Comparison of ENCODE assay signal across 1 cellular context in genomic region chr2:121705958-121706357, GRCh38.
TF ChIP-seq lines count a peak whose summit lies in the region.

No MANE protein-coding gene starts in this region.

TF ChIP-seq in HepG2, 621 proteins besides CTCF, POLR2A, EP300 and RAD21 (continued from another document and continues in another):
- TF ChIP-seq ETV6 (CRISPR knock-in tag; conservative IDR thresholded peaks at IDR 0.05) (no peak), KAT2B (IDR thresholded peaks at IDR 0.05; ENCODE audit: borderline replicate concordance, low read depth, low read length) (no peak), ZNF383 (CRISPR knock-in tag; IDR thresholded peaks at IDR 0.05; ENCODE audit: borderline replicate concordance) (no peak), NFIC (IDR thresholded peaks at IDR 0.05; ENCODE audit: low read length) (peak; percentile 36; the same call in 1 of the 2 replicates), ZSCAN25 (CRISPR knock-in tag; IDR thresholded peaks at IDR 0.05) (no peak), POGZ (CRISPR knock-in tag; IDR thresholded peaks at IDR 0.05) (no peak), FLYWCH1 (CRISPR knock-in tag; IDR thresholded peaks at IDR 0.05) (no peak), ZNF441 (CRISPR knock-in tag; IDR thresholded peaks at IDR 0.05; ENCODE audit: borderline replicate concordance) (no peak), FOSL2 (CRISPR knock-in tag; IDR thresholded peaks at IDR 0.05) (peak; percentile 28; the same call in 1 of the 2 replicates), PCBP1 (IDR thresholded peaks at IDR 0.05; ENCODE audit: borderline replicate concordance, low read depth, low read length) (no peak), MTA3 (CRISPR knock-in tag; IDR thresholded peaks at IDR 0.05) (no peak), ZNF607 (CRISPR knock-in tag; IDR thresholded peaks at IDR 0.05; ENCODE audit: borderline replicate concordance) (no peak), HDAC2 (CRISPR knock-in tag; IDR thresholded peaks at IDR 0.05) (peak; percentile 39; the same call in 1 of the 2 replicates), NFATC3 (CRISPR knock-in tag; IDR thresholded peaks at IDR 0.05) (no peak), KMT2B (CRISPR knock-in tag; IDR thresholded peaks at IDR 0.05) (no peak), DNMT3B (CRISPR knock-in tag; conservative IDR thresholded peaks at IDR 0.05) (no peak), SUZ12 (IDR thresholded peaks at IDR 0.05; ENCODE audit: low read depth, low read length) (no peak), POGK (CRISPR knock-in tag; conservative IDR thresholded peaks at IDR 0.05) (no peak), ZNF660 (CRISPR knock-in tag; IDR thresholded peaks at IDR 0.05; ENCODE audit: borderline replicate concordance, low read depth) (no peak), GATA4 (IDR thresholded peaks at IDR 0.05; ENCODE audit: borderline replicate concordance, low read depth) (no peak), ZNF20 (CRISPR knock-in tag; IDR thresholded peaks at IDR 0.05) (no peak), ZKSCAN5 (CRISPR knock-in tag; IDR thresholded peaks at IDR 0.05) (no peak), FOXA3 (CRISPR knock-in tag; IDR thresholded peaks at IDR 0.05) (peak; percentile 16; the same call in 1 of the 2 replicates), ZNF230 (CRISPR knock-in tag; IDR thresholded peaks at IDR 0.05) (no peak), ZNF407 (CRISPR knock-in tag; IDR thresholded peaks at IDR 0.05; ENCODE audit: not compliant biosample characterization) (no peak), GATAD2A (CRISPR knock-in tag; IDR thresholded peaks at IDR 0.05) (0 out of 2 replicates have a peak, but pooled peaks have one; percentile 43), POLR2G (IDR thresholded peaks at IDR 0.05; ENCODE audit: low read depth, low read length) (no peak), ARID2 (CRISPR knock-in tag; IDR thresholded peaks at IDR 0.05; ENCODE audit: borderline replicate concordance) (no peak)
- TF ChIP-seq, protein P1, sequence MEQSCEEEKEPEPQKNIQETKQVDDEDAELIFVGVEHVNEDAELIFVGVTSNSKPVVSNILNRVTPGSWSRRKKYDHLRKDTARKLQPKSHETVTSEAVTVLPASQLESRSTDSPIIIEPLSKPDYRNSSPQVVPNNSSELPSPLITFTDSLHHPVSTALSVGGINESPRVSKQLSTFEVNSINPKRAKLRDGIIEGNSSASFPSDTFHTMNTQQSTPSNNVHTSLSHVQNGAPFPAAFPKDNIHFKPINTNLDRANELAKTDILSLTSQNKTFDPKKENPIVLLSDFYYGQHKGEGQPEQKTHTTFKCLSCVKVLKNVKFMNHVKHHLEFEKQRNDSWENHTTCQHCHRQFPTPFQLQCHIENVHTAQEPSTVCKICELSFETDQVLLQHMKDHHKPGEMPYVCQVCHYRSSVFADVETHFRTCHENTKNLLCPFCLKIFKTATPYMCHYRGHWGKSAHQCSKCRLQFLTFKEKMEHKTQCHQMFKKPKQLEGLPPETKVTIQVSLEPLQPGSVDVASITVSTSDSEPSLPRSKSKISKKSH (CRISPR knock-in tag; IDR thresholded peaks at IDR 0.05; ENCODE audit: borderline replicate concordance): no peak
- TF ChIP-seq, protein P2, sequence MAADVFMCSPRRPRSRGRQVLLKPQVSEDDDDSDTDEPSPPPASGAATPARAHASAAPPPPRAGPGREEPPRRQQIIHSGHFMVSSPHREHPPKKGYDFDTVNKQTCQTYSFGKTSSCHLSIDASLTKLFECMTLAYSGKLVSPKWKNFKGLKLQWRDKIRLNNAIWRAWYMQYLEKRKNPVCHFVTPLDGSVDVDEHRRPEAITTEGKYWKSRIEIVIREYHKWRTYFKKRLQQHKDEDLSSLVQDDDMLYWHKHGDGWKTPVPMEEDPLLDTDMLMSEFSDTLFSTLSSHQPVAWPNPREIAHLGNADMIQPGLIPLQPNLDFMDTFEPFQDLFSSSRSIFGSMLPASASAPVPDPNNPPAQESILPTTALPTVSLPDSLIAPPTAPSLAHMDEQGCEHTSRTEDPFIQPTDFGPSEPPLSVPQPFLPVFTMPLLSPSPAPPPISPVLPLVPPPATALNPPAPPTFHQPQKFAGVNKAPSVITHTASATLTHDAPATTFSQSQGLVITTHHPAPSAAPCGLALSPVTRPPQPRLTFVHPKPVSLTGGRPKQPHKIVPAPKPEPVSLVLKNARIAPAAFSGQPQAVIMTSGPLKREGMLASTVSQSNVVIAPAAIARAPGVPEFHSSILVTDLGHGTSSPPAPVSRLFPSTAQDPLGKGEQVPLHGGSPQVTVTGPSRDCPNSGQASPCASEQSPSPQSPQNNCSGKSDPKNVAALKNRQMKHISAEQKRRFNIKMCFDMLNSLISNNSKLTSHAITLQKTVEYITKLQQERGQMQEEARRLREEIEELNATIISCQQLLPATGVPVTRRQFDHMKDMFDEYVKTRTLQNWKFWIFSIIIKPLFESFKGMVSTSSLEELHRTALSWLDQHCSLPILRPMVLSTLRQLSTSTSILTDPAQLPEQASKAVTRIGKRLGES (CRISPR knock-in tag; IDR thresholded peaks at IDR 0.05; ENCODE audit: borderline replicate concordance): no peak
- TF ChIP-seq, protein P3, sequence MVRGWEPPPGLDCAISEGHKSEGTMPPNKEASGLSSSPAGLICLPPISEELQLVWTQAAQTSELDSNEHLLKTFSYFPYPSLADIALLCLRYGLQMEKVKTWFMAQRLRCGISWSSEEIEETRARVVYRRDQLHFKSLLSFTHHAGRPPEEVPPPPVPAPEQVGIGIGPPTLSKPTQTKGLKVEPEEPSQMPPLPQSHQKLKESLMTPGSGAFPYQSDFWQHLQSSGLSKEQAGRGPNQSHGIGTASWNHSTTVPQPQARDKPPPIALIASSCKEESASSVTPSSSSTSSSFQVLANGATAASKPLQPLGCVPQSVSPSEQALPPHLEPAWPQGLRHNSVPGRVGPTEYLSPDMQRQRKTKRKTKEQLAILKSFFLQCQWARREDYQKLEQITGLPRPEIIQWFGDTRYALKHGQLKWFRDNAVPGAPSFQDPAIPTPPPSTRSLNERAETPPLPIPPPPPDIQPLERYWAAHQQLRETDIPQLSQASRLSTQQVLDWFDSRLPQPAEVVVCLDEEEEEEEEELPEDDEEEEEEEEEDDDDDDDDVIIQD (CRISPR knock-in tag; IDR thresholded peaks at IDR 0.05; ENCODE audit: low read depth): peak; percentile 46; the same call in 1 of the 2 replicates
- TF ChIP-seq, protein P4, sequence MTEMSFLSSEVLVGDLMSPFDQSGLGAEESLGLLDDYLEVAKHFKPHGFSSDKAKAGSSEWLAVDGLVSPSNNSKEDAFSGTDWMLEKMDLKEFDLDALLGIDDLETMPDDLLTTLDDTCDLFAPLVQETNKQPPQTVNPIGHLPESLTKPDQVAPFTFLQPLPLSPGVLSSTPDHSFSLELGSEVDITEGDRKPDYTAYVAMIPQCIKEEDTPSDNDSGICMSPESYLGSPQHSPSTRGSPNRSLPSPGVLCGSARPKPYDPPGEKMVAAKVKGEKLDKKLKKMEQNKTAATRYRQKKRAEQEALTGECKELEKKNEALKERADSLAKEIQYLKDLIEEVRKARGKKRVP (CRISPR knock-in tag; IDR thresholded peaks at IDR 0.05): no peak
- TF ChIP-seq, protein P5, sequence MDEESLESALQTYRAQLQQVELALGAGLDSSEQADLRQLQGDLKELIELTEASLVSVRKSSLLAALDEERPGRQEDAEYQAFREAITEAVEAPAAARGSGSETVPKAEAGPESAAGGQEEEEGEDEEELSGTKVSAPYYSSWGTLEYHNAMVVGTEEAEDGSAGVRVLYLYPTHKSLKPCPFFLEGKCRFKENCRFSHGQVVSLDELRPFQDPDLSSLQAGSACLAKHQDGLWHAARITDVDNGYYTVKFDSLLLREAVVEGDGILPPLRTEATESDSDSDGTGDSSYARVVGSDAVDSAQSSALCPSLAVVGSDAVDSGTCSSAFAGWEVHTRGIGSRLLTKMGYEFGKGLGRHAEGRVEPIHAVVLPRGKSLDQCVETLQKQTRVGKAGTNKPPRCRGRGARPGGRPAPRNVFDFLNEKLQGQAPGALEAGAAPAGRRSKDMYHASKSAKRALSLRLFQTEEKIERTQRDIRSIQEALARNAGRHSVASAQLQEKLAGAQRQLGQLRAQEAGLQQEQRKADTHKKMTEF (CRISPR knock-in tag; IDR thresholded peaks at IDR 0.05): 0 out of 2 replicates have a peak, but pooled peaks have one; percentile 30
- TF ChIP-seq, protein P6, sequence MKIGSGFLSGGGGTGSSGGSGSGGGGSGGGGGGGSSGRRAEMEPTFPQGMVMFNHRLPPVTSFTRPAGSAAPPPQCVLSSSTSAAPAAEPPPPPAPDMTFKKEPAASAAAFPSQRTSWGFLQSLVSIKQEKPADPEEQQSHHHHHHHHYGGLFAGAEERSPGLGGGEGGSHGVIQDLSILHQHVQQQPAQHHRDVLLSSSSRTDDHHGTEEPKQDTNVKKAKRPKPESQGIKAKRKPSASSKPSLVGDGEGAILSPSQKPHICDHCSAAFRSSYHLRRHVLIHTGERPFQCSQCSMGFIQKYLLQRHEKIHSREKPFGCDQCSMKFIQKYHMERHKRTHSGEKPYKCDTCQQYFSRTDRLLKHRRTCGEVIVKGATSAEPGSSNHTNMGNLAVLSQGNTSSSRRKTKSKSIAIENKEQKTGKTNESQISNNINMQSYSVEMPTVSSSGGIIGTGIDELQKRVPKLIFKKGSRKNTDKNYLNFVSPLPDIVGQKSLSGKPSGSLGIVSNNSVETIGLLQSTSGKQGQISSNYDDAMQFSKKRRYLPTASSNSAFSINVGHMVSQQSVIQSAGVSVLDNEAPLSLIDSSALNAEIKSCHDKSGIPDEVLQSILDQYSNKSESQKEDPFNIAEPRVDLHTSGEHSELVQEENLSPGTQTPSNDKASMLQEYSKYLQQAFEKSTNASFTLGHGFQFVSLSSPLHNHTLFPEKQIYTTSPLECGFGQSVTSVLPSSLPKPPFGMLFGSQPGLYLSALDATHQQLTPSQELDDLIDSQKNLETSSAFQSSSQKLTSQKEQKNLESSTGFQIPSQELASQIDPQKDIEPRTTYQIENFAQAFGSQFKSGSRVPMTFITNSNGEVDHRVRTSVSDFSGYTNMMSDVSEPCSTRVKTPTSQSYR (CRISPR knock-in tag; IDR thresholded peaks at IDR 0.05; ENCODE audit: borderline replicate concordance): no peak
- TF ChIP-seq, protein P7, sequence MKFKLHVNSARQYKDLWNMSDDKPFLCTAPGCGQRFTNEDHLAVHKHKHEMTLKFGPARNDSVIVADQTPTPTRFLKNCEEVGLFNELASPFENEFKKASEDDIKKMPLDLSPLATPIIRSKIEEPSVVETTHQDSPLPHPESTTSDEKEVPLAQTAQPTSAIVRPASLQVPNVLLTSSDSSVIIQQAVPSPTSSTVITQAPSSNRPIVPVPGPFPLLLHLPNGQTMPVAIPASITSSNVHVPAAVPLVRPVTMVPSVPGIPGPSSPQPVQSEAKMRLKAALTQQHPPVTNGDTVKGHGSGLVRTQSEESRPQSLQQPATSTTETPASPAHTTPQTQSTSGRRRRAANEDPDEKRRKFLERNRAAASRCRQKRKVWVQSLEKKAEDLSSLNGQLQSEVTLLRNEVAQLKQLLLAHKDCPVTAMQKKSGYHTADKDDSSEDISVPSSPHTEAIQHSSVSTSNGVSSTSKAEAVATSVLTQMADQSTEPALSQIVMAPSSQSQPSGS (CRISPR knock-in tag; IDR thresholded peaks at IDR 0.05): 0 out of 2 replicates have a peak, but pooled peaks have one; percentile 14
